30 cellular contexts compared by ENCODE assay signal in genomic region chr2:176923205-176923604, GRCh38.
"Had no signal": no experiment of that assay in that cellular context is flagged by ENCODE, and none has a peak within 500 bp of the region (broad histone marks: within the 10 kb centered on the region; RNA-seq: fewer than 3 reads in every experiment).

No MANE protein-coding gene starts in this region.

- H3K9me3 ChIP-seq: ovary, psoas muscle, testis, transverse colon, upper lobe of right lung, uterus had no signal

- H3K9me3 Mint-ChIP-seq: natural killer cell; neural progenitor cell; stimulated activated memory B cell treated with anti-CD40 and anti-IgM and Interleukin-4, amounts not matched to agents 10 μg/mL and 1 μg/mL and 100 μg/mL, for 72 hours; stimulated activated naive CD8-positive, alpha-beta T cell treated with anti-CD3 and anti-CD28 coated beads, Interleukin-15, amount 100 ng/mL, for 72 hours; type B pancreatic cell had no signal

- H3K27me3 ChIP-seq: neural progenitor cell, ovary, spleen, suprapubic skin, testis, tibial artery, transverse colon, upper lobe of right lung, uterus had no signal

- H3K4me3 ChIP-seq: neural progenitor cell, ovary, psoas muscle, skin epidermis, smooth muscle cell, spleen, suprapubic skin, testis, tibial artery, transverse colon, upper lobe of right lung, uterus had no signal

- H2AFZ ChIP-seq: neural progenitor cell, parathyroid adenoma had no signal

- H3K9ac ChIP-seq: neural progenitor cell, parathyroid adenoma had no signal

- H3K27ac Mint-ChIP-seq: natural killer cell; nephron; neural progenitor cell; progenitor cell of endocrine pancreas; stimulated activated memory B cell treated with anti-CD40 and anti-IgM and Interleukin-4, amounts not matched to agents 10 μg/mL and 1 μg/mL and 100 μg/mL, for 72 hours; stimulated activated naive CD8-positive, alpha-beta T cell treated with anti-CD3 and anti-CD28 coated beads, Interleukin-15, amount 100 ng/mL, for 72 hours; type B pancreatic cell had no signal

- H3K27me3 Mint-ChIP-seq: progenitor cell of endocrine pancreas; stimulated activated memory B cell treated with anti-CD40 and anti-IgM and Interleukin-4, amounts not matched to agents 10 μg/mL and 1 μg/mL and 100 μg/mL, for 72 hours had no signal

- H3K36me3 ChIP-seq: ovary, spleen, suprapubic skin, tibial artery, transverse colon, upper lobe of right lung, uterus had no signal

- H3K36me3 Mint-ChIP-seq: natural killer cell; neural progenitor cell; stimulated activated memory B cell treated with anti-CD40 and anti-IgM and Interleukin-4, amounts not matched to agents 10 μg/mL and 1 μg/mL and 100 μg/mL, for 72 hours; type B pancreatic cell had no signal

- H3K4me1 ChIP-seq: neural progenitor cell, parathyroid adenoma, psoas muscle, spleen, suprapubic skin, testis, tibial artery, transverse colon, upper lobe of right lung, uterus had no signal

- ATAC-seq: natural killer cell; psoas muscle; right cardiac atrium; sciatic nerve; stimulated activated naive CD8-positive, alpha-beta T cell treated with anti-CD3 and anti-CD28 coated beads, Interleukin-15, amount 100 ng/mL, for 72 hours; stimulated activated naive CD8-positive, alpha-beta T cell treated with anti-CD3 and anti-CD28 coated beads, Interleukin-15, Interleukin-2, amounts not matched to agents 100 U/mL and 50 U/mL, for 24 hours; upper lobe of right lung had no signal

- H3K27ac ChIP-seq: neural progenitor cell, ovary, parathyroid adenoma, psoas muscle, skin epidermis, spleen, suprapubic skin, testis, tibial artery, transverse colon, upper lobe of right lung, uterus had no signal

- H3K4me2 ChIP-seq: neural progenitor cell, smooth muscle cell had no signal

- H3K4me3 Mint-ChIP-seq: natural killer cell; nephron; neural progenitor cell; stimulated activated memory B cell treated with anti-CD40 and anti-IgM and Interleukin-4, amounts not matched to agents 10 μg/mL and 1 μg/mL and 100 μg/mL, for 72 hours; stimulated activated naive CD8-positive, alpha-beta T cell treated with anti-CD3 and anti-CD28 coated beads, Interleukin-15, amount 100 ng/mL, for 72 hours; type B pancreatic cell had no signal

- DNase-seq: natural killer cell; occipital lobe; ovary; psoas muscle; right cardiac atrium; spleen; stimulated activated CD4-positive, alpha-beta T cell treated with anti-CD3 and anti-CD28 coated beads, Interleukin-12 subunit alpha, Interleukin-12 subunit beta, amount 100 ng/mL, for 4 hours; stimulated activated CD4-positive, alpha-beta T cell treated with anti-CD3 and anti-CD28 coated beads, Interleukin-1b, Interleukin-23, amount 100 ng/mL, for 48 hours; stimulated activated CD4-positive, alpha-beta T cell treated with anti-CD3 and anti-CD28 coated beads, Interleukin-4, amount 100 ng/mL, for 1 hour; stimulated activated CD4-positive, alpha-beta T cell treated with anti-CD3 and anti-CD28 coated beads, Interleukin-4, amount 100 ng/mL, for 4 hours; stimulated activated CD8-positive, alpha-beta memory T cell treated with anti-CD3 and anti-CD28 coated beads, Interleukin-4, amount 100 ng/mL, for 48 hours; stimulated activated naive CD4-positive, alpha-beta T cell; stimulated activated naive CD8-positive, alpha-beta T cell treated with anti-CD3 and anti-CD28 coated beads, Interleukin-15, amount 100 ng/mL, for 72 hours; stimulated activated naive CD8-positive, alpha-beta T cell treated with anti-CD3 and anti-CD28 coated beads, Interleukin-15, Interleukin-2, amounts not matched to agents 100 U/mL and 50 U/mL, for 24 hours; substantia nigra; testis; tibial artery; transverse colon; upper lobe of right lung; uterus had no signal

- H3K79me2 ChIP-seq: parathyroid adenoma had no signal

- H3K4me1 Mint-ChIP-seq: natural killer cell; nephron; neural progenitor cell; stimulated activated memory B cell treated with anti-CD40 and anti-IgM and Interleukin-4, amounts not matched to agents 10 μg/mL and 1 μg/mL and 100 μg/mL, for 72 hours; stimulated activated naive CD8-positive, alpha-beta T cell treated with anti-CD3 and anti-CD28 coated beads, Interleukin-15, amount 100 ng/mL, for 72 hours had no signal
